Comparison of ENCODE assay signal across 2 cellular contexts in genomic region chr19:28539759-28540158, GRCh38.
TF ChIP-seq lines count a peak whose summit lies in the region.

No MANE protein-coding gene starts in this region.

TF ChIP-seq in A549, 52 proteins besides CTCF, POLR2A, EP300 and RAD21 (continued from another document):
- TF ChIP-seq ATOH8 (CRISPR knock-in tag; IDR thresholded peaks at IDR 0.05; ENCODE audit: low read depth) (no peak), PBX3 (IDR thresholded peaks at IDR 0.05) (no peak), ZNF302 (CRISPR knock-in tag; IDR thresholded peaks at IDR 0.05) (no peak), BCL3 (IDR thresholded peaks at IDR 0.05) (no peak), RARB (CRISPR knock-in tag; IDR thresholded peaks at IDR 0.05) (no peak), FOSB (CRISPR knock-in tag; IDR thresholded peaks at IDR 0.05) (no peak), SREBF2 (IDR thresholded peaks at IDR 0.05) (no peak), ESRRA (IDR thresholded peaks at IDR 0.05; ENCODE audit: borderline replicate concordance, low read length) (no peak), BHLHE40 (IDR thresholded peaks at IDR 0.05; ENCODE audit: low read depth, low read length) (no peak), HOXB5 (CRISPR knock-in tag; IDR thresholded peaks at IDR 0.05) (no peak), CEBPB (IDR thresholded peaks at IDR 0.05) (no peak)

TF ChIP-seq in K562, 482 proteins besides CTCF, POLR2A, EP300 and RAD21 (continued from another document):
- no peak for TF ChIP-seq HMGXB4 (CRISPR knock-in tag; IDR thresholded peaks at IDR 0.05)
- no peak for TF ChIP-seq CBX3 (IDR thresholded peaks at IDR 0.05; ENCODE audit: borderline replicate concordance in 1 of 2, low read length in 2 of 2)
- TF ChIP-seq POLR2H (tag; IDR thresholded peaks at IDR 0.05; ENCODE audit: low read depth), result no peak
- TF ChIP-seq ZC3H11A (IDR thresholded peaks at IDR 0.05; ENCODE audit: low read depth, low read length), result no peak
- no peak for TF ChIP-seq MBD2 (IDR thresholded peaks at IDR 0.05; ENCODE audit: borderline replicate concordance, low read depth)
- no peak for TF ChIP-seq SLC30A9 (CRISPR knock-in tag; IDR thresholded peaks at IDR 0.05)
- no peak for TF ChIP-seq ZNF23 (CRISPR knock-in tag; IDR thresholded peaks at IDR 0.05)
- no peak for TF ChIP-seq PRPF4 (IDR thresholded peaks at IDR 0.05; ENCODE audit: insufficient read depth, low read depth, low read length, poor library complexity, severe bottlenecking)
- peak; percentile 62 to 83 for TF ChIP-seq MLLT1 (IDR thresholded peaks at IDR 0.05)
- TF ChIP-seq ZNF384 (IDR thresholded peaks at IDR 0.05; ENCODE audit: low read depth, low read length), result peak; percentile 69
- no peak for TF ChIP-seq SMAD3 (CRISPR knock-in tag; conservative IDR thresholded peaks at IDR 0.05)
